14 cellular contexts compared by ENCODE assay signal in the genomic region with DNA sequence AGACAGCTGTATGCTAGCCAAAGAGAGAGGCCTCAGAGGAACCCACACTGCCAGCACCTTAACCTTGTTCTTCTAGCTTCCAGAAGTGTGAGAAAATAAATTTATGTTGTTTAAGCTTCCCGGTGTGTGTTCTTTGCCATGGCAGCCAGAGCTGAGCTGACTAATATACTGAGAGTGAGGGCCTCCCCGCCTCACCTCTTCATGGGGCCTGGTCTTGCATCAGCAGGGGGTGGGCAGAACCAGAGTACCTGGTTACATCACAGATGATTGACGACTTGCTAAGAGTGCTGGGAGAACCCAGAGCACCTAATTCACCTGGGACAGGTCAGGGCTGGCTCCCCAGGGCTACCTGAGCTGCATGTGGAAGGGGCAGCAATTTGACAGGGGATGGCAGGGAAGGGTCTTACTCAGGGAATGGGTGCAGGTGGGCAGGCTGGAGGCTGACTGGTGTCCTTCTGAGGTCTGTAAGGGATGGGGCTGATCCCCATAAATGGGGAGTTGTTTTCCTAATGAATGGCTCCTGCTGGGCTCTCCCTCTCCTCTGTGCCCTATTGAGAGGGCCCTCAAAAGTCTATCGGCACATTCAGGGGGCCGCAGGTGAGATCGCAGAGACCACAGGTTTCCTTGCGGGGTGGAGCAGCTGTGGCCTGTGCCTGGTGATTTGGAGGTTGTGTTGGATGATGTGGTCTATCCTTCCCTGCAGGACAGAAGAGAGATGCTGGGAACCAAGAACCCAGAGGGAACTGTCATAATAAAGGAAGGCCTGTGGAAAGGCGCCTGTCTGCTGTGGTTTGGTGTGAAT.
DNase-seq lines count a peak whose midpoint lies in the region; TF ChIP-seq lines count a peak whose summit lies in the region.
"Had no signal": no experiment of that assay in that cellular context is flagged by ENCODE, and none has a peak within 500 bp of the region (broad histone marks: within the 10 kb centered on the region; RNA-seq: fewer than 3 reads in every experiment).

No MANE protein-coding gene starts in this region.

- intact Hi-C loops in activated naive CD4-positive, alpha-beta T cell treated with anti-CD3 and anti-CD28 coated beads for 36 hours (cut with micrococcal nuclease): no loop called here
- intact Hi-C loops in esophagus muscularis mucosa (cut with DNase I): no loop called here

- no peak overlapping the region for H3K27ac Mint-ChIP-seq in activated naive CD4-positive, alpha-beta T cell treated with anti-CD3 and anti-CD28 coated beads for 36 hours
- no peak overlapping the region for H3K27ac Mint-ChIP-seq in HFFc6
- H3K27ac Mint-ChIP-seq: activated CD8-positive, alpha-beta memory T cell treated with anti-CD3 and anti-CD28 coated beads, Interleukin-2, amount 10 ng/mL, durations not matched to agents 7 days and 5 days had no signal

- H3K27me3 Mint-ChIP-seq in activated naive CD4-positive, alpha-beta T cell treated with anti-CD3 and anti-CD28 coated beads for 36 hours (ENCODE audit: low read depth): peaks cover 17% of the 10 kb centered on the region
- peaks cover 22% of the 10 kb centered on the region for H3K27me3 Mint-ChIP-seq in HFFc6 (ENCODE audit: insufficient read depth)

- no peaks in the 10 kb centered on the region for H3K79me2 ChIP-seq in smooth muscle cell (ENCODE audit: low read depth)

- no peak overlapping the region for H3K4me3 Mint-ChIP-seq in activated naive CD4-positive, alpha-beta T cell treated with anti-CD3 and anti-CD28 coated beads for 36 hours
- H3K4me3 Mint-ChIP-seq in HFFc6: no peak overlapping the region
- H3K4me3 Mint-ChIP-seq: activated CD8-positive, alpha-beta memory T cell treated with anti-CD3 and anti-CD28 coated beads, Interleukin-2, amount 10 ng/mL, durations not matched to agents 7 days and 5 days had no signal

- H3K36me3 ChIP-seq in esophagus muscularis mucosa: no peaks in the 10 kb centered on the region
- H3K36me3 ChIP-seq in smooth muscle cell (ENCODE audit: low read depth): no peaks in the 10 kb centered on the region
- H3K36me3 ChIP-seq: heart right ventricle had no signal

- no peak overlapping the region for H2AFZ ChIP-seq in smooth muscle cell (ENCODE audit: low read depth)

- no peaks in the 10 kb centered on the region for H3K36me3 Mint-ChIP-seq in activated naive CD4-positive, alpha-beta T cell treated with anti-CD3 and anti-CD28 coated beads for 36 hours (ENCODE audit: low read depth)
- no peaks in the 10 kb centered on the region for H3K36me3 Mint-ChIP-seq in HFFc6 (ENCODE audit: low read depth)
- H3K36me3 Mint-ChIP-seq: activated CD8-positive, alpha-beta memory T cell treated with anti-CD3 and anti-CD28 coated beads, Interleukin-2, amount 10 ng/mL, durations not matched to agents 7 days and 5 days had no signal

- no peak for TF ChIP-seq POLR2A in esophagus muscularis mucosa (IDR thresholded peaks at IDR 0.05; ENCODE audit: low read depth)

- TF ChIP-seq CTCF in esophagus muscularis mucosa (IDR thresholded peaks at IDR 0.05): no peak
- TF ChIP-seq CTCF in smooth muscle cell (IDR thresholded peaks at IDR 0.05; ENCODE audit: borderline replicate concordance, insufficient read depth, poor library complexity, severe bottlenecking): no peak
- TF ChIP-seq CTCF in HFFc6 (IDR thresholded peaks at IDR 0.05): no peak

- no peak overlapping the region for H3K4me3 ChIP-seq in esophagus muscularis mucosa
- H3K4me3 ChIP-seq in smooth muscle cell: no peak overlapping the region
- H3K4me3 ChIP-seq: dorsolateral prefrontal cortex, heart right ventricle had no signal

- H3K4me1 ChIP-seq in esophagus muscularis mucosa (peaks cover 0 to 8% (median 5%) of the 10 kb centered on the region in 4 donors), smooth muscle cell (ENCODE audit: low read depth) (no peaks in the 10 kb centered on the region)

- CTCF ChIA-PET in activated naive CD4-positive, alpha-beta T cell treated with anti-CD3 and anti-CD28 coated beads for 36 hours (lab: Charles Lee): interaction anchor here (0.8 to 0.9 kb wide), 2 partner anchors 307 to 341 kb away, joined by 3 read pairs; no protein-coding TSS in a partner anchor

- H3K4me1 Mint-ChIP-seq in activated naive CD4-positive, alpha-beta T cell treated with anti-CD3 and anti-CD28 coated beads for 36 hours (ENCODE audit: low read depth): peaks cover 2% of the 10 kb centered on the region
- H3K4me1 Mint-ChIP-seq in HFFc6 (ENCODE audit: low read depth): no peaks in the 10 kb centered on the region

- no peak for TF ChIP-seq EP300 in esophagus muscularis mucosa (IDR thresholded peaks at IDR 0.05)

- peak overlapping the region; percentile 28 for H3K9ac ChIP-seq in smooth muscle cell (ENCODE audit: low read depth)

- H3K9me3 ChIP-seq in esophagus muscularis mucosa: no peaks in the 10 kb centered on the region
- no peaks in the 10 kb centered on the region for H3K9me3 ChIP-seq in smooth muscle cell (replicated peaks; ENCODE audit: low read depth)
- H3K9me3 ChIP-seq: heart right ventricle had no signal

- DNase-seq in activated naive CD4-positive, alpha-beta T cell treated with anti-CD3 and anti-CD28 coated beads for 36 hours: peak; percentile 29
- DNase-seq in activated naive CD4-positive, alpha-beta T cell treated with Interleukin-2 at 50 U/mL for 16 hours: no peak
- DNase-seq in NCI-H2107 treated with DMSO at 0.1 percent for 48 hours (lab: John Stamatoyannopoulos, UW; ENCODE audit: unreplicated experiment) (peak; percentile 48), esophagus muscularis mucosa (ENCODE audit: extremely low spot score) (peak; percentile 88), smooth muscle cell (lab: John Stamatoyannopoulos, UW; ENCODE audit: unreplicated experiment) (no peak), G401 (ENCODE audit: low spot score) (no peak), HFFc6 (no peak), SHP77 (lab: John Stamatoyannopoulos, UW) (no peak)
- DNase-seq: activated CD8-positive, alpha-beta memory T cell treated with anti-CD3 and anti-CD28 coated beads, Interleukin-2, amount 10 ng/mL, durations not matched to agents 7 days and 5 days; activated naive CD4-positive, alpha-beta T cell; dorsolateral prefrontal cortex; heart right ventricle; NCI-H1092; PC-3 had no signal

- H3K27me3 ChIP-seq in esophagus muscularis mucosa: peaks cover 0 to 50% (median 17%) of the 10 kb centered on the region in 4 donors
- no peaks in the 10 kb centered on the region for H3K27me3 ChIP-seq in smooth muscle cell (ENCODE audit: low read depth)

- no peaks in the 10 kb centered on the region for H3K9me3 Mint-ChIP-seq in activated naive CD4-positive, alpha-beta T cell treated with anti-CD3 and anti-CD28 coated beads for 36 hours
- no peaks in the 10 kb centered on the region for H3K9me3 Mint-ChIP-seq in HFFc6

- WGBS in esophagus muscularis mucosa: 74% methylated on average over 4 of the region's 8 CpGs
- WGBS in smooth muscle cell (ENCODE audit: low lambda C conversion rate): 80% methylated on average over 8 of the region's 8 CpGs

- H3K27ac ChIP-seq in esophagus muscularis mucosa (replicated peaks in 1 of 4) (no peak overlapping the region), smooth muscle cell (ENCODE audit: low read depth) (peak overlapping the region; percentile 72)
- H3K27ac ChIP-seq: dorsolateral prefrontal cortex, heart right ventricle had no signal

- H3K4me2 ChIP-seq in smooth muscle cell: no peak overlapping the region

- H3F3A ChIP-seq in smooth muscle cell (ENCODE audit: low read depth): no peaks in the 10 kb centered on the region

- in situ Hi-C loops in G401 (cut with HindIII; ENCODE audit: low sequenced_read_pairs): no loop called here

- H4K20me1 ChIP-seq in smooth muscle cell (ENCODE audit: low read depth): no peaks in the 10 kb centered on the region

Comparison
In these comparisons a context has a peak if more than half of its experiments do, and no peak if none do; other contexts are left out.
1. DNase-seq: peak in activated naive CD4-positive, alpha-beta T cell treated with anti-CD3 and anti-CD28 coated beads for 36 hours (single experiment), NCI-H2107 treated with DMSO at 0.1 percent for 48 hours (single experiment) and esophagus muscularis mucosa (single experiment); none in activated naive CD4-positive, alpha-beta T cell treated with Interleukin-2 at 50 U/mL for 16 hours (single experiment), smooth muscle cell (single experiment), G401 (single experiment), HFFc6 (single experiment) and SHP77 (0 of 2).